Comparison of ENCODE assay signal across 29 cellular contexts in the genomic region with DNA sequence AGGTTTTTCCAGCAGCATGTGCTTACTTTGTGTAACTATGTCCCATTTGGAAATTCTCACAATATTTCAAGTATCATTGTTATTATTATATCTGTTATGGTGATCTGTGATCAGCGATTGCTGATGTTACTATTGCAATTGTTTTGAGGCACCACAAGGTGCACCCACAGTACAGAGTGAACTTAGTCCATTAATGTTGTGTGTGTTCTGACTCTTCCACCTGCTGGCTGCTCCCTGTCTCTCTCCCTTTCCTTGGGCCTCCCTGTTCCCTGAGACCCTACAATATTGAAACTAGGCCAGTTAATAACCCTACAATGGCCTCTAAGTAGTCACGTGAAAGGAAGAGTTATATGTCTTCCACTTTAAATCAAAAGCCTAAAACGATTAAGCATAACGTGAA.
"Had no signal": no experiment of that assay in that cellular context is flagged by ENCODE, and none has a peak within 500 bp of the region (broad histone marks: within the 10 kb centered on the region; RNA-seq: fewer than 3 reads in every experiment).

No MANE protein-coding gene starts in this region.

- H3K4me3 Mint-ChIP-seq: activated CD4-positive, alpha-beta memory T cell treated with anti-CD3 and anti-CD28 coated beads for 36 hours; activated naive CD4-positive, alpha-beta T cell treated with anti-CD3 and anti-CD28 coated beads for 36 hours; activated naive CD8-positive, alpha-beta T cell treated with anti-CD3 and anti-CD28 coated beads for 36 hours; activated T-helper 1 cell treated with anti-CD3 and anti-CD28 coated beads, Interleukin-12 subunit alpha, Interleukin-12 subunit beta, Interleukin-2, Interleukin-4 antibody, amounts not matched to agents 30 ng/mL and 10 ng/mL and 1 ng/mL, durations not matched to agents 14 hours and 24 hours and 36 hours; effector memory CD8-positive, alpha-beta T cell; mesothelial cell of epicardium; naive B cell; T-helper 1 cell treated with Interleukin-12 subunit alpha and Interleukin-12 subunit beta and Interleukin-4 antibody, amounts not matched to agents 30 μg/mL and 1 μg/mL, for 36 hours had no signal

- H3K9ac ChIP-seq: parathyroid adenoma had no signal

- H3K4me1 Mint-ChIP-seq: activated naive CD8-positive, alpha-beta T cell treated with anti-CD3 and anti-CD28 coated beads for 36 hours; naive B cell had no signal

- H2AFZ ChIP-seq: parathyroid adenoma had no signal

- H3K4me1 ChIP-seq: adrenal gland, body of pancreas, parathyroid adenoma, psoas muscle, tibial nerve had no signal

- ATAC-seq: body of pancreas; effector memory CD8-positive, alpha-beta T cell; esophagus mucosa; left cardiac atrium; left ventricle myocardium superior; psoas muscle had no signal

- H3K27ac Mint-ChIP-seq: activated CD4-positive, alpha-beta memory T cell treated with anti-CD3 and anti-CD28 coated beads for 36 hours; activated naive CD4-positive, alpha-beta T cell treated with anti-CD3 and anti-CD28 coated beads for 36 hours; activated naive CD8-positive, alpha-beta T cell treated with anti-CD3 and anti-CD28 coated beads for 36 hours; activated T-helper 1 cell treated with anti-CD3 and anti-CD28 coated beads, Interleukin-12 subunit alpha, Interleukin-12 subunit beta, Interleukin-2, Interleukin-4 antibody, amounts not matched to agents 30 ng/mL and 10 ng/mL and 1 ng/mL, durations not matched to agents 14 hours and 24 hours and 36 hours; effector memory CD8-positive, alpha-beta T cell; mesothelial cell of epicardium; naive B cell; T-helper 1 cell treated with Interleukin-12 subunit alpha and Interleukin-12 subunit beta and Interleukin-4 antibody, amounts not matched to agents 30 μg/mL and 1 μg/mL, for 36 hours had no signal

- H3K27me3 ChIP-seq: adrenal gland, body of pancreas, tibial nerve had no signal

- H3K27me3 Mint-ChIP-seq: activated CD4-positive, alpha-beta memory T cell treated with anti-CD3 and anti-CD28 coated beads for 36 hours; activated naive CD8-positive, alpha-beta T cell treated with anti-CD3 and anti-CD28 coated beads for 36 hours; effector memory CD8-positive, alpha-beta T cell; naive B cell had no signal

- DNase-seq: activated CD4-positive, alpha-beta memory T cell treated with anti-CD3 and anti-CD28 coated beads for 36 hours; activated CD4-positive, alpha-beta T cell treated with anti-CD3 and anti-CD28 coated beads for 4 hours; activated CD8-positive, alpha-beta memory T cell treated with anti-CD3 and anti-CD28 coated beads, Interleukin-2, amount 50 U/mL, for 4 hours; activated effector memory CD4-positive, alpha-beta T cell treated with anti-CD3 and anti-CD28 coated beads, Interleukin-2, amount 50 U/mL, for 16 hours; activated naive CD4-positive, alpha-beta T cell treated with anti-CD3 and anti-CD28 coated beads for 36 hours; activated naive CD8-positive, alpha-beta T cell treated with anti-CD3 and anti-CD28 coated beads for 36 hours; activated T-cell treated with anti-CD3 and anti-CD28 coated beads, Interleukin-2, amount 50 U/mL, for 1 hour; adrenal gland; aorta; body of pancreas; cortex of kidney; effector memory CD8-positive, alpha-beta T cell; islet precursor cell; left cardiac atrium; left ventricle myocardium superior; mammary epithelial cell; naive B cell; nucleus accumbens; psoas muscle; stimulated activated CD4-positive, alpha-beta T cell treated with anti-CD3 and anti-CD28 coated beads, Interleukin-2, amount 100 ng/mL, for 48 hours; stimulated activated naive CD4-positive, alpha-beta T cell treated with Interleukin-2 at 50 U/mL for 16 hours; T-helper 9 cell had no signal

- H3K36me3 Mint-ChIP-seq: activated CD4-positive, alpha-beta memory T cell treated with anti-CD3 and anti-CD28 coated beads for 36 hours; activated naive CD8-positive, alpha-beta T cell treated with anti-CD3 and anti-CD28 coated beads for 36 hours; mesothelial cell of epicardium; naive B cell had no signal

- H3K36me3 ChIP-seq: adrenal gland, tibial nerve had no signal

- H3K79me2 ChIP-seq: parathyroid adenoma had no signal

- H3K4me3 ChIP-seq: adrenal gland, body of pancreas, psoas muscle, tibial nerve had no signal

- H3K9me3 Mint-ChIP-seq: activated naive CD8-positive, alpha-beta T cell treated with anti-CD3 and anti-CD28 coated beads for 36 hours had no signal

- H3K9me3 ChIP-seq: adrenal gland, body of pancreas, psoas muscle, tibial nerve had no signal

- H3K27ac ChIP-seq: adrenal gland, body of pancreas, parathyroid adenoma, psoas muscle, tibial nerve, VCaP had no signal
